In genomic region chr12:82832981-82833380, GRCh38 we compare ENCODE assay signal across 30 cellular contexts.
"Had no signal": no experiment of that assay in that cellular context is flagged by ENCODE, and none has a peak within 500 bp of the region (broad histone marks: within the 10 kb centered on the region; RNA-seq: fewer than 3 reads in every experiment).

No MANE protein-coding gene starts in this region.

- H3K4me1 ChIP-seq: gastroesophageal sphincter, parathyroid adenoma, testis, tibial artery had no signal

- H3K27ac ChIP-seq: epithelial cell of prostate, foreskin keratinocyte, gastroesophageal sphincter, hepatocyte, left lung, parathyroid adenoma, stomach, testis, tibial artery had no signal

- H3K9me3 ChIP-seq: gastroesophageal sphincter, heart left ventricle, left lung, neutrophil, stomach, testis, tibial artery had no signal

- H3K4me3 ChIP-seq: gastroesophageal sphincter, heart left ventricle, hepatocyte, left lung, smooth muscle cell, stomach, testis, tibial artery had no signal

- H3K9me3 Mint-ChIP-seq: endodermal cell; mesothelial cell of epicardium; naive thymus-derived CD8-positive, alpha-beta T cell; neural crest cell; stimulated activated effector memory CD8-positive, alpha-beta T cell treated with anti-CD3 and anti-CD28 coated beads, Interleukin-12 subunit alpha, Interleukin-12 subunit beta, amount 100 ng/mL, for 72 hours; type B pancreatic cell had no signal

- H3K27me3 Mint-ChIP-seq: naive thymus-derived CD8-positive, alpha-beta T cell; progenitor cell of endocrine pancreas; type B pancreatic cell had no signal

- H3K27me3 ChIP-seq: foreskin keratinocyte, gastroesophageal sphincter, heart left ventricle, hepatocyte, left lung, neutrophil, stomach, testis, tibial artery had no signal

- H3K27ac Mint-ChIP-seq: endodermal cell; mesothelial cell of epicardium; naive thymus-derived CD8-positive, alpha-beta T cell; progenitor cell of endocrine pancreas; stimulated activated effector memory CD8-positive, alpha-beta T cell treated with anti-CD3 and anti-CD28 coated beads, Interleukin-12 subunit alpha, Interleukin-12 subunit beta, amount 100 ng/mL, for 72 hours; type B pancreatic cell had no signal

- H3K4me1 Mint-ChIP-seq: naive thymus-derived CD8-positive, alpha-beta T cell; stimulated activated effector memory CD8-positive, alpha-beta T cell treated with anti-CD3 and anti-CD28 coated beads, Interleukin-12 subunit alpha, Interleukin-12 subunit beta, amount 100 ng/mL, for 72 hours had no signal

- H3K4me3 Mint-ChIP-seq: endodermal cell; mesothelial cell of epicardium; naive thymus-derived CD8-positive, alpha-beta T cell; neural crest cell; stimulated activated effector memory CD8-positive, alpha-beta T cell treated with anti-CD3 and anti-CD28 coated beads, Interleukin-12 subunit alpha, Interleukin-12 subunit beta, amount 100 ng/mL, for 72 hours; type B pancreatic cell had no signal

- DNase-seq: cerebellar nuclear complex; cortex of kidney; effector CD8-positive, alpha-beta T cell; endodermal cell; foreskin keratinocyte; heart left ventricle; kidney; left lung; mesenchymal stem cell; naive thymus-derived CD8-positive, alpha-beta T cell; stimulated activated CD4-positive, alpha-beta T cell treated with anti-CD3 and anti-CD28 coated beads, Interleukin-12 subunit alpha, Interleukin-12 subunit beta, amount 100 ng/mL, for 4 hours; stimulated activated CD4-positive, alpha-beta T cell treated with anti-CD3 and anti-CD28 coated beads, Interleukin-1b, Interleukin-23, amount 100 ng/mL, for 48 hours; stimulated activated CD4-positive, alpha-beta T cell treated with anti-CD3 and anti-CD28 coated beads, Interleukin-4, amount 100 ng/mL, for 1 hour; stimulated activated naive CD4-positive, alpha-beta T cell treated with Interleukin-2 at 50 U/mL for 16 hours; stomach; testis; tibial artery had no signal

- ATAC-seq: esophagus mucosa; foreskin keratinocyte; gastroesophageal sphincter; heart left ventricle; left lung; naive thymus-derived CD8-positive, alpha-beta T cell; sciatic nerve; stimulated activated effector memory CD8-positive, alpha-beta T cell treated with anti-CD3 and anti-CD28 coated beads, Interleukin-12 subunit alpha, Interleukin-12 subunit beta, amount 100 ng/mL, for 72 hours had no signal

- H3K36me3 ChIP-seq: gastroesophageal sphincter, heart left ventricle, left lung, neutrophil, stomach, tibial artery had no signal

- H3K36me3 Mint-ChIP-seq: mesothelial cell of epicardium; naive thymus-derived CD8-positive, alpha-beta T cell; stimulated activated effector memory CD8-positive, alpha-beta T cell treated with anti-CD3 and anti-CD28 coated beads, Interleukin-12 subunit alpha, Interleukin-12 subunit beta, amount 100 ng/mL, for 72 hours had no signal
